ENCODE assay signal across 18 cellular contexts in the genomic region with DNA sequence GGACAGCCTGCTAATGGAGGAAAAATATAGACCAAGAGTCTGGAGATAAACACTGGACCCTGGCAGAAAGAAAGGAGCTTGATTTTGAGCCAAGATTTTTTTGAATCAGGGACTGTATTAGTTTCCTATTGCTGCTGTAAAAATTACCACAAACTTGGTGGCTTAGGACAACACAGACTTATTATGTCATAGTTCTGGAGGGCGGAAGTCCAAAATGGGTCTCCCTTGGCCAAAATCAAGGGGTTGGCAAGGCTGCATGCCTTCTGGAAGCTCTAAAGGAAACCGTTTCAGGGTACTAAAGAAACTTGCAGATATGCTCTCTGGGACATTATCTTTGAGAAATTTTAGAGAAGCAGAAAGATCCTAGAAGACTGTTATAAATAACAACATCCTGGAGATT.
"Had no signal": no experiment of that assay in that cellular context is flagged by ENCODE, and none has a peak within 500 bp of the region (broad histone marks: within the 10 kb centered on the region; RNA-seq: fewer than 3 reads in every experiment).

No MANE protein-coding gene starts in this region.

- H3K4me3 Mint-ChIP-seq: activated naive CD8-positive, alpha-beta T cell; activated T-helper 1 cell treated with anti-CD3 and anti-CD28 coated beads, Interleukin-12 subunit alpha, Interleukin-12 subunit beta, Interleukin-2, Interleukin-4 antibody, amounts not matched to agents 30 ng/mL and 10 ng/mL and 1 ng/mL, durations not matched to agents 14 hours and 24 hours and 36 hours; stimulated activated naive CD8-positive, alpha-beta T cell treated with anti-CD3 and anti-CD28 coated beads, Interleukin-15, amount 100 ng/mL, for 72 hours; type B pancreatic cell had no signal

- H3K4me3 ChIP-seq: dorsolateral prefrontal cortex, hepatocyte, lung had no signal

- H3K9me3 Mint-ChIP-seq: type B pancreatic cell had no signal

- H3K27ac ChIP-seq: dorsolateral prefrontal cortex, hepatocyte, WERI-Rb-1 had no signal

- DNase-seq: activated CD4-positive, alpha-beta T cell treated with anti-CD3 and anti-CD28 coated beads for 1 hour; activated CD4-positive, alpha-beta T cell treated with anti-CD3 and anti-CD28 coated beads, Interleukin-2, amount 50 U/mL, for 4 hours; caudate nucleus; dorsolateral prefrontal cortex; left colon; occipital lobe; small intestine; stimulated activated CD4-positive, alpha-beta T cell treated with anti-CD3 and anti-CD28 coated beads, Interleukin-15, amount 100 ng/mL, for 24 hours; stimulated activated CD4-positive, alpha-beta T cell treated with anti-CD3 and anti-CD28 coated beads, Interleukin-2, amount 100 ng/mL, for 48 hours; stimulated activated naive CD8-positive, alpha-beta T cell treated with anti-CD3 and anti-CD28 coated beads, Interleukin-15, amount 100 ng/mL, for 72 hours; SW 1271; T-helper 2 cell; WERI-Rb-1 had no signal

- H3K27me3 ChIP-seq: dorsolateral prefrontal cortex, hepatocyte had no signal

- ATAC-seq: left colon; stimulated activated naive CD8-positive, alpha-beta T cell treated with anti-CD3 and anti-CD28 coated beads, Interleukin-15, amount 100 ng/mL, for 72 hours had no signal

- H3K27ac Mint-ChIP-seq: activated naive CD8-positive, alpha-beta T cell; activated T-helper 1 cell treated with anti-CD3 and anti-CD28 coated beads, Interleukin-12 subunit alpha, Interleukin-12 subunit beta, Interleukin-2, Interleukin-4 antibody, amounts not matched to agents 30 ng/mL and 10 ng/mL and 1 ng/mL, durations not matched to agents 14 hours and 24 hours and 36 hours; stimulated activated naive CD8-positive, alpha-beta T cell treated with anti-CD3 and anti-CD28 coated beads, Interleukin-15, amount 100 ng/mL, for 72 hours; type B pancreatic cell had no signal

- H3K79me2 ChIP-seq: hepatocyte had no signal

- H3K27me3 Mint-ChIP-seq: activated naive CD8-positive, alpha-beta T cell; stimulated activated naive CD8-positive, alpha-beta T cell treated with anti-CD3 and anti-CD28 coated beads, Interleukin-15, amount 100 ng/mL, for 72 hours; type B pancreatic cell had no signal

- H3K36me3 ChIP-seq: WERI-Rb-1 had no signal

- H2AFZ ChIP-seq: hepatocyte had no signal

- H3K4me2 ChIP-seq: hepatocyte had no signal
